ENCODE assay signal across 19 cellular contexts in genomic region chr10:102602272-102603045, GRCh38. TPM values are rescaled to one million over a fixed set of nuclear protein-coding genes. Genes with fewer than 3 reads are reported as not detected.
A peak's percentile ranks its signal among the peaks of the same experiment; 100 is the strongest.
DNase-seq lines count a peak whose midpoint lies in the region; ATAC-seq and TF ChIP-seq lines count a peak whose summit lies in the region.
"Had no signal": no experiment of that assay in that cellular context is flagged by ENCODE, and none has a peak within 500 bp of the region (broad histone marks: within the 10 kb centered on the region; RNA-seq: fewer than 3 reads in every experiment).

No MANE protein-coding gene starts in this region.

- DNase-seq in HCT116 (ENCODE audit: low read depth, low spot score) (no peak), fibroblast of gingiva (ENCODE audit: low read depth) (peak; percentile 80), mesothelial cell of epicardium (ENCODE audit: low spot score in 2 of 2, unreplicated experiment in 2 of 2) (no peak), stromal cell of bone marrow (ENCODE audit: low read depth) (peak; percentile 70), AML-193 (lab: John Stamatoyannopoulos, UW) (no peak), T-cell (no peak), DMS53 treated with DMSO at 0.1 percent for 48 hours (lab: John Stamatoyannopoulos, UW; ENCODE audit: unreplicated experiment) (no peak)
- DNase-seq: BE2C; brain microvascular endothelial cell; DMS79; erythroblast; immature natural killer cell; naive thymus-derived CD4-positive, alpha-beta T cell; NCI-H1105; NCI-H345; T-helper 17 cell had no signal

- H3K36me3 Mint-ChIP-seq in mesothelial cell of epicardium (peaks cover 16% of the 10 kb centered on the region), T-cell (peaks cover 42% of the 10 kb centered on the region)

- peak overlapping the region; percentile 5; the same call in 1 of the 2 replicates for H3K4me2 ChIP-seq in HCT116 (ENCODE audit: low read length)

- intact Hi-C loops in HCT116 (cut with micrococcal nuclease), result no loop called here

- H3K9ac ChIP-seq in HCT116 (ENCODE audit: low read length), result no peak overlapping the region; the same call in 1 of the 2 replicates

- CTCF ChIA-PET in HCT116 (lab: Charles Lee) (interaction anchor here (0.8 to 1.3 kb wide), 2 partner anchors 9 to 19 kb away, joined by 3 read pairs; no protein-coding TSS in a partner anchor), T-cell (lab: Charles Lee) (no interaction called here)

- POLR2A ChIA-PET in HCT116 (lab: Charles Lee) (no interaction called here), T-cell (lab: Charles Lee) (interaction anchor here (0.5 to 0.6 kb wide), 2 partner anchors 22 to 1211 kb away, joined by 3 to 4 read pairs; no protein-coding TSS in a partner anchor)

- H3K36me3 ChIP-seq in HCT116 (ENCODE audit: control insufficient read depth in 1 of 2, insufficient read depth in 2 of 2, low read length in 2 of 2), result peaks cover 0 to 3% of the 10 kb centered on the region in 2 experiments; a peak in 1 of 4 replicates
- H3K36me3 ChIP-seq: BE2C had no signal

- TF ChIP-seq CTCF in HCT116 (IDR thresholded peaks at IDR 0.05 in 2 of 3, conservative IDR thresholded peaks at IDR 0.05 in 1 of 3; ENCODE audit: borderline replicate concordance in 1 of 3, insufficient read depth in 1 of 3, low read depth in 2 of 3, low read length in 2 of 3) (no peak), mesothelial cell of epicardium (IDR thresholded peaks at IDR 0.05; ENCODE audit: unreplicated experiment) (no peak)

- no peak overlapping the region for H3K4me3 Mint-ChIP-seq in mesothelial cell of epicardium
- H3K4me3 Mint-ChIP-seq in T-cell, result no peak overlapping the region
- H3K4me3 Mint-ChIP-seq: activated T-helper 17 cell treated with anti-CD3 and anti-CD28 coated beads, Interleukin-2, amount 50 U/mL, for 72 hours; immature natural killer cell; naive thymus-derived CD4-positive, alpha-beta T cell; T-helper 17 cell had no signal

- RAD21 ChIA-PET in HCT116 (lab: Charles Lee; ENCODE audit: low non-redundant PET in 1 of 2, low total read pairs in 2 of 2, uncharacterized antibody in 2 of 2, unreplicated experiment in 2 of 2), result no interaction called here

- no peaks in the 10 kb centered on the region for H4K20me1 ChIP-seq in HCT116 (ENCODE audit: insufficient read depth)

- no peak overlapping the region for H2AFZ ChIP-seq in HCT116 (ENCODE audit: low read depth, low read length, poor library complexity, severe bottlenecking)

- TF ChIP-seq RAD21 in HCT116 (IDR thresholded peaks at IDR 0.05; ENCODE audit: low read depth), result no peak

- H3K79me2 ChIP-seq in HCT116 (ENCODE audit: insufficient read depth, low read length), result no peaks in the 10 kb centered on the region

- ATAC-seq in HCT116 (no peak), GM18868 (IDR thresholded peaks at IDR 0.05; ENCODE audit: unreplicated experiment) (no peak), T-cell (replicated peaks in 1 of 4) (no peak)
- ATAC-seq: activated T-helper 17 cell treated with anti-CD3 and anti-CD28 coated beads, Interleukin-2, amount 50 U/mL, for 72 hours; naive thymus-derived CD4-positive, alpha-beta T cell; Panc1; T-helper 17 cell had no signal

- H3K9me2 ChIP-seq in HCT116 (ENCODE audit: insufficient read depth), result no peaks in the 10 kb centered on the region

- H3K4me1 Mint-ChIP-seq in mesothelial cell of epicardium (peaks cover 6% of the 10 kb centered on the region), T-cell (no peaks in the 10 kb centered on the region)
- H3K4me1 Mint-ChIP-seq: immature natural killer cell had no signal

- TF ChIP-seq POLR2A in HCT116 (IDR thresholded peaks at IDR 0.05; ENCODE audit: borderline replicate concordance, extremely low read depth, insufficient read depth, insufficient read length), result no peak

- H3K27me3 Mint-ChIP-seq in mesothelial cell of epicardium (ENCODE audit: low read depth) (no peaks in the 10 kb centered on the region), T-cell (no peaks in the 10 kb centered on the region)
- H3K27me3 Mint-ChIP-seq: activated T-helper 17 cell treated with anti-CD3 and anti-CD28 coated beads, Interleukin-2, amount 50 U/mL, for 72 hours; naive thymus-derived CD4-positive, alpha-beta T cell; T-helper 17 cell had no signal

- BruUV-seq in HCT116 (replicated peaks; lab: Mats Ljungman, UMichigan), result no TSS peak

- peaks cover 47 to 56% of the 10 kb centered on the region in 2 experiments for H3K4me1 ChIP-seq in HCT116 (ENCODE audit: control insufficient read depth in 1 of 2, insufficient read depth in 2 of 2, low read length in 2 of 2)
- H3K4me1 ChIP-seq: BE2C had no signal

- no peaks in the 10 kb centered on the region for H3K9me3 ChIP-seq in HCT116 (ENCODE audit: control insufficient read depth in 1 of 2, insufficient read depth in 1 of 2, low read depth in 1 of 2, low read length in 2 of 2)
- H3K9me3 ChIP-seq: BE2C had no signal

- H3K27ac Mint-ChIP-seq in mesothelial cell of epicardium (peak overlapping the region; percentile 47), T-cell (no peak overlapping the region)
- H3K27ac Mint-ChIP-seq: activated T-helper 17 cell treated with anti-CD3 and anti-CD28 coated beads, Interleukin-2, amount 50 U/mL, for 72 hours; immature natural killer cell; T-helper 17 cell had no signal

- no peaks in the 10 kb centered on the region for H3K27me3 ChIP-seq in HCT116 (ENCODE audit: insufficient read depth, low read length)
- H3K27me3 ChIP-seq: BE2C, brain microvascular endothelial cell had no signal

- H3K9me3 Mint-ChIP-seq in mesothelial cell of epicardium (no peaks in the 10 kb centered on the region), T-cell (no peaks in the 10 kb centered on the region)
- H3K9me3 Mint-ChIP-seq: activated T-helper 17 cell treated with anti-CD3 and anti-CD28 coated beads, Interleukin-2, amount 50 U/mL, for 72 hours; immature natural killer cell; naive thymus-derived CD4-positive, alpha-beta T cell had no signal

- H3K4me3 ChIP-seq in HCT116 (replicated peaks in 1 of 2; ENCODE audit: low read depth in 1 of 2, low read length in 2 of 2), result no peak overlapping the region

- H3K27ac ChIP-seq in HCT116 (ENCODE audit: low read depth, low read length), result no peak overlapping the region
- H3K27ac ChIP-seq: brain microvascular endothelial cell had no signal

TF ChIP-seq in HCT116, 20 proteins besides CTCF, POLR2A, EP300 and RAD21:
- no peak for TF ChIP-seq POLR2AphosphoS5 (IDR thresholded peaks at IDR 0.05; ENCODE audit: low read depth, low read length)
- no peak for TF ChIP-seq FOSL1 (IDR thresholded peaks at IDR 0.05; ENCODE audit: low read depth)

RNA-seq across cellular contexts. Expression of gene TRIM8, which starts 41.8 kb away (rescaled TPM):
- total RNA-seq in HCT116 (2021; ENCODE audit: unreplicated experiment), result 91.6 TPM
- 131 and 143 TPM in 2 replicates for polyA plus RNA-seq in HCT116 (2012)
- total RNA-seq in mesothelial cell of epicardium, result 74.3 to 85.3 TPM (median 79.2 TPM) in 3 replicates
- total RNA-seq in T-cell, result 10 to 100 TPM; 54.2 to 74.7 (median 67.9) TPM

Comparison
In these comparisons a context has a peak if more than half of its experiments do, and no peak if none do; other contexts are left out.
1. DNase-seq: peak in fibroblast of gingiva (single experiment) and stromal cell of bone marrow (single experiment); none in HCT116 (single experiment), mesothelial cell of epicardium (0 of 2), AML-193 (0 of 2), T-cell (0 of 34) and DMS53 treated with DMSO at 0.1 percent for 48 hours (single experiment).